ENCODE assay signal across 8 cellular contexts in genomic region chrX:71532078-71532752, GRCh38. TPM values are rescaled to one million over a fixed set of nuclear protein-coding genes. Genes with fewer than 3 reads are reported as not detected.
DNase-seq lines count a peak whose midpoint lies in the region; ATAC-seq, FAIRE-seq and TF ChIP-seq lines count a peak whose summit lies in the region.

No MANE protein-coding gene starts in this region.

- FAIRE-seq in H54 (lab: Jason Lieb, UNC), result peak; percentile 89

- H3K4me3 ChIP-seq in NB4 (ENCODE audit: low read depth, low read length) (peak overlapping the region; percentile 99), mucosa of stomach (ENCODE audit: low read length) (peak overlapping the region; percentile 80), thoracic aorta (peak overlapping the region; percentile 93)
- H3K4me3 ChIP-seq in effector memory CD4-positive, alpha-beta T cell (ENCODE audit: insufficient read depth, low read depth, low read length, poor library complexity, severe bottlenecking), result peak overlapping the region; percentile 85

- peaks cover 26% of the 10 kb centered on the region for H3K36me3 Mint-ChIP-seq in activated CD4-positive, alpha-beta T cell treated with anti-CD3 and anti-CD28 coated beads, Interleukin-2, amount 10 ng/mL, durations not matched to agents 7 days and 5 days (ENCODE audit: low read depth)

- H3K4me3 Mint-ChIP-seq in activated CD4-positive, alpha-beta T cell treated with anti-CD3 and anti-CD28 coated beads, Interleukin-2, amount 10 ng/mL, durations not matched to agents 7 days and 5 days, result peak overlapping the region; percentile 85

- DNase-seq in Caki2 (ENCODE audit: low read depth) (peak; percentile 51), H54 (ENCODE audit: insufficient read length, low spot score) (no peak), NB4 (ENCODE audit: low read depth) (peak; percentile 79), thoracic aorta (ENCODE audit: low spot score) (no peak)
- DNase-seq in activated CD4-positive, alpha-beta T cell treated with anti-CD3 and anti-CD28 coated beads, Interleukin-2, amount 10 ng/mL, durations not matched to agents 7 days and 5 days, result peak; percentile 69
- peak; percentile 44 to 61 (median 46) for DNase-seq in effector memory CD4-positive, alpha-beta T cell

- no peaks in the 10 kb centered on the region for H3K27me3 ChIP-seq in effector memory CD4-positive, alpha-beta T cell (replicated peaks; ENCODE audit: control insufficient read depth, insufficient read depth, low read length, poor library complexity, severe bottlenecking)
- H3K27me3 ChIP-seq in mucosa of stomach (ENCODE audit: control insufficient read depth, insufficient read depth, low read length), result no peaks in the 10 kb centered on the region
- H3K27me3 ChIP-seq in thoracic aorta (replicated peaks; ENCODE audit: insufficient read depth), result no peaks in the 10 kb centered on the region

- peaks cover 20% of the 10 kb centered on the region for H3K4me1 Mint-ChIP-seq in activated CD4-positive, alpha-beta T cell treated with anti-CD3 and anti-CD28 coated beads, Interleukin-2, amount 10 ng/mL, durations not matched to agents 7 days and 5 days

- H3K27ac Mint-ChIP-seq in activated CD4-positive, alpha-beta T cell treated with anti-CD3 and anti-CD28 coated beads, Interleukin-2, amount 10 ng/mL, durations not matched to agents 7 days and 5 days, result peak overlapping the region; percentile 100

- H3K27ac ChIP-seq in effector memory CD4-positive, alpha-beta T cell (ENCODE audit: insufficient read depth, low read length, poor library complexity, severe bottlenecking), result peak overlapping the region; percentile 86
- H3K27ac ChIP-seq in thoracic aorta, result peak overlapping the region; percentile 68 to 88

- ATAC-seq in thoracic aorta (ENCODE audit: insufficient number of reproducible peaks, low FRiP score, low read depth), result no peak
- no peak for ATAC-seq in HG03442 (IDR thresholded peaks at IDR 0.05; ENCODE audit: unreplicated experiment)

- POLR2A ChIA-PET in activated CD4-positive, alpha-beta T cell treated with anti-CD3 and anti-CD28 coated beads, Interleukin-2, amount 10 ng/mL, durations not matched to agents 7 days and 5 days (lab: Charles Lee), result interaction anchor here (0.6 kb wide), 3 partner anchors 57 to 414 kb away, joined by 4 to 8 read pairs (median 6); partner anchors contain the start of genes CXCR3 and MED12

- H3K9ac ChIP-seq in mucosa of stomach (ENCODE audit: low read length), result peak overlapping the region; percentile 50

- H3K36me3 ChIP-seq in effector memory CD4-positive, alpha-beta T cell (ENCODE audit: control insufficient read depth, insufficient read depth, low read length), result no peaks in the 10 kb centered on the region
- no peaks in the 10 kb centered on the region for H3K36me3 ChIP-seq in mucosa of stomach (ENCODE audit: control insufficient read depth, insufficient read depth, low read length)
- no peaks in the 10 kb centered on the region for H3K36me3 ChIP-seq in thoracic aorta

- CTCF ChIA-PET in activated CD4-positive, alpha-beta T cell treated with anti-CD3 and anti-CD28 coated beads, Interleukin-2, amount 10 ng/mL, durations not matched to agents 7 days and 5 days (lab: Charles Lee), result interaction anchor here (1.0 to 1.7 kb wide), 2 partner anchors 22 to 39 kb away, joined by 3 to 4 read pairs; no protein-coding TSS in a partner anchor

- TF ChIP-seq POLR2A in H54 (IDR thresholded peaks at IDR 0.05; ENCODE audit: low read depth, low read length), result no peak
- peak; percentile 7 for TF ChIP-seq POLR2A in NB4 (IDR thresholded peaks at IDR 0.05; ENCODE audit: extremely low read depth, insufficient read length)

- H3K27me3 Mint-ChIP-seq in activated CD4-positive, alpha-beta T cell treated with anti-CD3 and anti-CD28 coated beads, Interleukin-2, amount 10 ng/mL, durations not matched to agents 7 days and 5 days, result no peaks in the 10 kb centered on the region

- in situ Hi-C loops in Caki2 (cut with HindIII; ENCODE audit: low pct_unique_long_range_greater_than_20kb, low sequenced_read_pairs), result no loop called here

- H3K4me1 ChIP-seq in effector memory CD4-positive, alpha-beta T cell (ENCODE audit: control insufficient read depth, insufficient read depth, low read length, poor library complexity, severe bottlenecking), result peaks cover 8% of the 10 kb centered on the region
- H3K4me1 ChIP-seq in mucosa of stomach (ENCODE audit: control insufficient read depth, insufficient read depth, low read length) (no peaks in the 10 kb centered on the region), thoracic aorta (ENCODE audit: control insufficient read depth in 1 of 2, low read depth in 2 of 2) (peaks cover 0 to 10% of the 10 kb centered on the region in 2 donors)

- no peaks in the 10 kb centered on the region for H3K9me3 ChIP-seq in effector memory CD4-positive, alpha-beta T cell (ENCODE audit: control insufficient read depth, low read length)
- no peaks in the 10 kb centered on the region for H3K9me3 ChIP-seq in mucosa of stomach (ENCODE audit: control insufficient read depth, low read length)
- H3K9me3 ChIP-seq in thoracic aorta, result no peaks in the 10 kb centered on the region

- TF ChIP-seq CTCF in NB4 (IDR thresholded peaks at IDR 0.05; ENCODE audit: low read depth, low read length), result no peak
- TF ChIP-seq CTCF in thoracic aorta (IDR thresholded peaks at IDR 0.05), result no peak

- no peaks in the 10 kb centered on the region for H3K9me3 Mint-ChIP-seq in activated CD4-positive, alpha-beta T cell treated with anti-CD3 and anti-CD28 coated beads, Interleukin-2, amount 10 ng/mL, durations not matched to agents 7 days and 5 days

RNA-seq across cellular contexts. Expression of gene OGT, which starts 0.7 kb away (rescaled TPM):
- 32.9 and 54.2 TPM in 2 replicates for total RNA-seq in Caki2 (2014; rRNA removed; shearing (Covaris generic); ENCODE audit: low replicate concordance)
- 100 to 1,000 TPM; 345 to 362 TPM for total RNA-seq in activated CD4-positive, alpha-beta T cell treated with anti-CD3 and anti-CD28 coated beads, Interleukin-2, amount 10 ng/mL, durations not matched to agents 7 days and 5 days
- 100 to 1,000 TPM; 196 to 258 TPM for total RNA-seq in thoracic aorta

RNA-seq across cellular contexts. Expression of gene GCNA, which starts 46.0 kb away (rescaled TPM):
- 2.3 TPM in 1 of 2 replicates, not detected in the other for total RNA-seq in Caki2 (2014; rRNA removed; shearing (Covaris generic); ENCODE audit: low replicate concordance)
- 1 to 10 TPM; 4.7 to 5.9 TPM for total RNA-seq in activated CD4-positive, alpha-beta T cell treated with anti-CD3 and anti-CD28 coated beads, Interleukin-2, amount 10 ng/mL, durations not matched to agents 7 days and 5 days
- total RNA-seq in thoracic aorta, result 1 to 10 TPM; 5.1 to 5.4 TPM

Comparison
In these comparisons a context has a peak if more than half of its experiments do, and no peak if none do; other contexts are left out.
1. DNase-seq: peak in Caki2 (single experiment), NB4 (single experiment), activated CD4-positive, alpha-beta T cell treated with anti-CD3 and anti-CD28 coated beads, Interleukin-2, amount 10 ng/mL, durations not matched to agents 7 days and 5 days (single experiment) and effector memory CD4-positive, alpha-beta T cell (3 of 3); none in H54 (single experiment) and thoracic aorta (single experiment).
2. Peak in every context shown above with its lines, with median percentiles within 50 percentile points of each other: H3K4me3 ChIP-seq.